Comparison of ENCODE assay signal across 12 cellular contexts in the genomic region with DNA sequence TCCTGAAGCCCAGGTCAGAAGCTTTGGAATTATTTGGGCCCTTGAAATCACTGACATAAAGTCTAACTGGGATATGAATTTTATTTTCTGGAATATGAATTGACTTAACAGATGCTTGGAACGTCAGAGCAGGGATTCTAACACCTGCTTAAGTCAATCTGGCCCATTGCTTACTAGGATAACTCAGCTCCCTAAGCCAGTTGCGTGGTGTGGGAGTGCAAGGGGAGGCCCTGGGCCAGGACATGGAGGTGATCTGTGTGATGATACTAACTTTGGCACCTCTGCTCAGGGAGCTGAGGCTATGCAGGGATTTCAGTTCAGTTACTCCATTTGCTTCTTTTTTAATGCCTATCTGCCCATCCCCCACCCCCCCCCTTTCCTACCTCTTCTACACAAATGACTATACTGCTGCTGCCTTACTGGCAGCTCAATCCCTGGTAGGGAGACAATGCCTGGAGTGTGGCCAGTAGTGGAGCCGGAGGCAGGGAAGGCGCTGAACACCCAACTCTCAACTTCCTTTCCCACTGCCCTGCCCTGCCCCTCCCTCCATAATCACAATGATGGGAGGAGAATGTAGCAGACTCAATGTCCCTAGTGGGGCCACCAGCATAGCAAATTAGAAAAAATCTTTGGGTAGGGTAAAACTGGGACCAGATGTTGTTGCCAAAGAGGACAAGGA. TPM values are rescaled to one million over a fixed set of nuclear protein-coding genes. Genes with fewer than 3 reads are reported as not detected.
DNase-seq lines count a peak whose midpoint lies in the region; ATAC-seq and TF ChIP-seq lines count a peak whose summit lies in the region.
"Had no signal": no experiment of that assay in that cellular context is flagged by ENCODE, and none has a peak within 500 bp of the region (broad histone marks: within the 10 kb centered on the region; RNA-seq: fewer than 3 reads in every experiment).

No MANE protein-coding gene starts in this region.

- DNase-seq in NCI-H82 (lab: John Stamatoyannopoulos, UW), result peak; percentile 26
- DNase-seq in NCI-H82 treated with DMSO at 0.1 percent for 48 hours (lab: John Stamatoyannopoulos, UW; ENCODE audit: unreplicated experiment), result no peak
- peak; percentile 92 for DNase-seq in dermis blood vessel endothelial cell
- DNase-seq in lower lobe of right lung, result no peak
- DNase-seq in DMS153 (lab: John Stamatoyannopoulos, UW), result no peak
- no peak for DNase-seq in OCI-M1 (lab: John Stamatoyannopoulos, UW)
- DNase-seq in activated effector memory CD4-positive, alpha-beta T cell treated with anti-CD3 and anti-CD28 coated beads, Interleukin-2, amount 50 U/mL, for 16 hours, result no peak
- DNase-seq: activated naive CD8-positive, alpha-beta T cell treated with anti-CD3 and anti-CD28 coated beads for 36 hours; NCI-H1694 had no signal

- H3K36me3 ChIP-seq in lower lobe of right lung, result peaks cover 18% of the 10 kb centered on the region
- H3K36me3 ChIP-seq in subcutaneous abdominal adipose tissue (ENCODE audit: control insufficient read depth in 5 of 5, insufficient read depth in 5 of 5, low read length in 5 of 5), result peaks cover 0 to 7% (median 0%) of the 10 kb centered on the region in 5 donors
- H3K36me3 ChIP-seq: HAP-1 had no signal

- no peaks in the 10 kb centered on the region for H3K9me3 ChIP-seq in lower lobe of right lung
- H3K9me3 ChIP-seq in subcutaneous abdominal adipose tissue (ENCODE audit: control insufficient read depth in 5 of 5, low read length in 5 of 5), result no peaks in the 10 kb centered on the region
- H3K9me3 ChIP-seq: HAP-1 had no signal

- peaks cover 30% of the 10 kb centered on the region for H3K4me1 ChIP-seq in lower lobe of right lung
- peaks cover 10 to 44% (median 32%) of the 10 kb centered on the region in 5 donors for H3K4me1 ChIP-seq in subcutaneous abdominal adipose tissue (ENCODE audit: control insufficient read depth in 5 of 5, insufficient read depth in 5 of 5, low read length in 5 of 5)
- H3K4me1 ChIP-seq: HAP-1 had no signal

- H3K27ac ChIP-seq in lower lobe of right lung (peak overlapping the region; percentile 73), subcutaneous abdominal adipose tissue (ENCODE audit: low read depth, low read length) (peak overlapping the region; percentile 66)

- H3K27me3 ChIP-seq in lower lobe of right lung (ENCODE audit: low read depth) (no peaks in the 10 kb centered on the region), subcutaneous abdominal adipose tissue (ENCODE audit: control insufficient read depth in 5 of 5, insufficient read depth in 4 of 5, low read length in 5 of 5) (no peaks in the 10 kb centered on the region)

- no peak overlapping the region for H3K4me3 ChIP-seq in lower lobe of right lung
- no peak overlapping the region for H3K4me3 ChIP-seq in subcutaneous abdominal adipose tissue (ENCODE audit: low read depth in 1 of 5, low read length in 5 of 5)
- H3K4me3 ChIP-seq: HAP-1 had no signal

- H3K9ac ChIP-seq in subcutaneous abdominal adipose tissue (ENCODE audit: low read length in 5 of 5), result peak overlapping the region in 1 of 5 donors; percentile 4

- no peak for TF ChIP-seq CTCF in lower lobe of right lung (IDR thresholded peaks at IDR 0.05)

- intact Hi-C loops in lower lobe of right lung (cut with DNase I), result no loop called here

- peak; percentile 3 to 23 for ATAC-seq in lower lobe of right lung

RNA-seq across cellular contexts. Expression of gene INKA2, which starts 19.5 kb away (rescaled TPM):
- 9.7 and 12.2 TPM in 2 replicates for total RNA-seq in dermis blood vessel endothelial cell
- total RNA-seq in lower lobe of right lung, result 14.7 TPM
- total RNA-seq: A172 had no signal

RNA-seq across cellular contexts. Expression of gene DDX20, which starts 36.0 kb away (rescaled TPM):
- total RNA-seq in dermis blood vessel endothelial cell, result 25.6 and 28.1 TPM in 2 replicates
- 11.4 TPM for total RNA-seq in lower lobe of right lung

Comparison
In these comparisons a context has a peak if more than half of its experiments do, and no peak if none do; other contexts are left out.
1. DNase-seq: peak in NCI-H82 (single experiment) and dermis blood vessel endothelial cell (single experiment); none in NCI-H82 treated with DMSO at 0.1 percent for 48 hours (single experiment), lower lobe of right lung (single experiment), DMS153 (single experiment), OCI-M1 (single experiment) and activated effector memory CD4-positive, alpha-beta T cell treated with anti-CD3 and anti-CD28 coated beads, Interleukin-2, amount 50 U/mL, for 16 hours (single experiment).